ENCODE assay signal across 18 cellular contexts in genomic region chr15:73885954-73886700, GRCh38. TPM values are rescaled to one million over a fixed set of nuclear protein-coding genes. Genes with fewer than 3 reads are reported as not detected.
A peak's percentile ranks its signal among the peaks of the same experiment; 100 is the strongest.
DNase-seq lines count a peak whose midpoint lies in the region; ATAC-seq and TF ChIP-seq lines count a peak whose summit lies in the region.
"Had no signal": no experiment of that assay in that cellular context is flagged by ENCODE, and none has a peak within 500 bp of the region (broad histone marks: within the 10 kb centered on the region; RNA-seq: fewer than 3 reads in every experiment).

No MANE protein-coding gene starts in this region.

- H3K27ac Mint-ChIP-seq in chondrocyte (ENCODE audit: unreplicated experiment), result no peak overlapping the region
- no peak overlapping the region for H3K27ac Mint-ChIP-seq in WTC11
- H3K27ac Mint-ChIP-seq: CD8-positive, alpha-beta T cell had no signal

- ATAC-seq in left lobe of liver (no peak), WTC11 (no peak)
- ATAC-seq: A549; CD8-positive, alpha-beta T cell had no signal

- DNase-seq in RPMI8226, result peak; percentile 16
- peak; percentile 55 for DNase-seq in chondrocyte (ENCODE audit: low spot score)
- DNase-seq in left lobe of liver (ENCODE audit: low spot score), result peak; percentile 21
- DNase-seq in tibial artery, result peak; percentile 1 to 23
- DNase-seq in activated naive CD4-positive, alpha-beta T cell treated with Interleukin-2 at 50 U/mL for 16 hours, result no peak
- DNase-seq in dermis blood vessel endothelial cell, result no peak
- DNase-seq in WTC11 (ENCODE audit: low spot score), result no peak
- DNase-seq: BE2C; CD8-positive, alpha-beta T cell; COR-L47; DMS153; DMS79 treated with DMSO at 0.1 percent for 48 hours; EL; GOT3; HCEC 1CT had no signal

- H3K4me3 Mint-ChIP-seq in chondrocyte (ENCODE audit: unreplicated experiment), result no peak overlapping the region
- no peak overlapping the region for H3K4me3 Mint-ChIP-seq in WTC11
- H3K4me3 Mint-ChIP-seq: CD8-positive, alpha-beta T cell had no signal

- H3K4me1 Mint-ChIP-seq in chondrocyte (ENCODE audit: low read depth), result no peaks in the 10 kb centered on the region
- H3K4me1 Mint-ChIP-seq in WTC11, result 0 out of 2 replicates have a peak, but pooled peaks cover 3% of the 10 kb centered on the region

- H3K27me3 ChIP-seq in tibial artery, result peaks cover 0 to 29% of the 10 kb centered on the region in 2 donors
- H3K27me3 ChIP-seq: BE2C had no signal

- no peaks in the 10 kb centered on the region for H3K36me3 ChIP-seq in tibial artery
- H3K36me3 ChIP-seq: BE2C had no signal

- CTCF ChIA-PET in WTC11 (lab: Charles Lee), result interaction anchor here (0.6 to 3.8 kb wide), 6 partner anchors 12 to 182 kb away, joined by 3 to 13 read pairs (median 3); no protein-coding TSS in a partner anchor

- H3K4me1 ChIP-seq in tibial artery, result no peaks in the 10 kb centered on the region
- H3K4me1 ChIP-seq: A549 had no signal

- intact Hi-C loops in tibial artery (cut with DNase I; ENCODE audit: low total_unique reads), result no loop called here

- no peaks in the 10 kb centered on the region for H3K9me3 ChIP-seq in tibial artery
- H3K9me3 ChIP-seq: A549, BE2C had no signal

- POLR2A ChIA-PET in WTC11 (lab: Charles Lee), result no interaction called here

- H3K27me3 Mint-ChIP-seq in chondrocyte (ENCODE audit: low read depth), result peaks cover 52% of the 10 kb centered on the region
- H3K27me3 Mint-ChIP-seq in WTC11 (ENCODE audit: low read depth), result no peaks in the 10 kb centered on the region; the same call in 1 of the 2 replicates

- TF ChIP-seq CTCF in chondrocyte (IDR thresholded peaks at IDR 0.05), result no peak
- no peak for TF ChIP-seq CTCF in tibial artery (IDR thresholded peaks at IDR 0.05)
- TF ChIP-seq CTCF in WTC11 (IDR thresholded peaks at IDR 0.05), result no peak

- H3K36me3 Mint-ChIP-seq in chondrocyte (ENCODE audit: low read depth) (no peaks in the 10 kb centered on the region), WTC11 (no peaks in the 10 kb centered on the region)
- H3K36me3 Mint-ChIP-seq: CD8-positive, alpha-beta T cell had no signal

- H3K27ac ChIP-seq in tibial artery, result no peak overlapping the region
- H3K27ac ChIP-seq: A549, C4-2B, HL-60 had no signal

- H3K9me3 Mint-ChIP-seq in chondrocyte (ENCODE audit: low read depth), result no peaks in the 10 kb centered on the region
- H3K9me3 Mint-ChIP-seq in WTC11, result no peaks in the 10 kb centered on the region
- H3K9me3 Mint-ChIP-seq: CD8-positive, alpha-beta T cell had no signal

- H3K4me3 ChIP-seq in tibial artery, result no peak overlapping the region
- H3K4me3 ChIP-seq: A549 had no signal

TF ChIP-seq in WTC11, 78 proteins besides CTCF, POLR2A, EP300 and RAD21:
- TF ChIP-seq SOX15 (CRISPR knock-in tag; IDR thresholded peaks at IDR 0.05), result no peak
- TF ChIP-seq, protein P1, sequence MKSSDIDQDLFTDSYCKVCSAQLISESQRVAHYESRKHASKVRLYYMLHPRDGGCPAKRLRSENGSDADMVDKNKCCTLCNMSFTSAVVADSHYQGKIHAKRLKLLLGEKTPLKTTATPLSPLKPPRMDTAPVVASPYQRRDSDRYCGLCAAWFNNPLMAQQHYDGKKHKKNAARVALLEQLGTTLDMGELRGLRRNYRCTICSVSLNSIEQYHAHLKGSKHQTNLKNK (CRISPR knock-in tag; IDR thresholded peaks at IDR 0.05), result no peak
- no peak for TF ChIP-seq HMGA2 (CRISPR knock-in tag; IDR thresholded peaks at IDR 0.05)
- TF ChIP-seq KAT7 (CRISPR knock-in tag; IDR thresholded peaks at IDR 0.05; ENCODE audit: borderline replicate concordance), result no peak
- TF ChIP-seq, protein P2, sequence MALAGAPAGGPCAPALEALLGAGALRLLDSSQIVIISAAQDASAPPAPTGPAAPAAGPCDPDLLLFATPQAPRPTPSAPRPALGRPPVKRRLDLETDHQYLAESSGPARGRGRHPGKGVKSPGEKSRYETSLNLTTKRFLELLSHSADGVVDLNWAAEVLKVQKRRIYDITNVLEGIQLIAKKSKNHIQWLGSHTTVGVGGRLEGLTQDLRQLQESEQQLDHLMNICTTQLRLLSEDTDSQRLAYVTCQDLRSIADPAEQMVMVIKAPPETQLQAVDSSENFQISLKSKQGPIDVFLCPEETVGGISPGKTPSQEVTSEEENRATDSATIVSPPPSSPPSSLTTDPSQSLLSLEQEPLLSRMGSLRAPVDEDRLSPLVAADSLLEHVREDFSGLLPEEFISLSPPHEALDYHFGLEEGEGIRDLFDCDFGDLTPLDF (CRISPR knock-in tag; IDR thresholded peaks at IDR 0.05), result no peak
- no peak for TF ChIP-seq CREB1 (CRISPR knock-in tag; IDR thresholded peaks at IDR 0.05)
- no peak for TF ChIP-seq TCF7 (CRISPR knock-in tag; IDR thresholded peaks at IDR 0.05; ENCODE audit: low read depth)
- TF ChIP-seq ZNF317 (CRISPR knock-in tag; IDR thresholded peaks at IDR 0.05; ENCODE audit: borderline replicate concordance, low read depth), result no peak
- TF ChIP-seq, protein P3, sequence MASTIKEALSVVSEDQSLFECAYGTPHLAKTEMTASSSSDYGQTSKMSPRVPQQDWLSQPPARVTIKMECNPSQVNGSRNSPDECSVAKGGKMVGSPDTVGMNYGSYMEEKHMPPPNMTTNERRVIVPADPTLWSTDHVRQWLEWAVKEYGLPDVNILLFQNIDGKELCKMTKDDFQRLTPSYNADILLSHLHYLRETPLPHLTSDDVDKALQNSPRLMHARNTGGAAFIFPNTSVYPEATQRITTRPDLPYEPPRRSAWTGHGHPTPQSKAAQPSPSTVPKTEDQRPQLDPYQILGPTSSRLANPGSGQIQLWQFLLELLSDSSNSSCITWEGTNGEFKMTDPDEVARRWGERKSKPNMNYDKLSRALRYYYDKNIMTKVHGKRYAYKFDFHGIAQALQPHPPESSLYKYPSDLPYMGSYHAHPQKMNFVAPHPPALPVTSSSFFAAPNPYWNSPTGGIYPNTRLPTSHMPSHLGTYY (CRISPR knock-in tag; IDR thresholded peaks at IDR 0.05), result no peak
- TF ChIP-seq ZNF219 (CRISPR knock-in tag; IDR thresholded peaks at IDR 0.05; ENCODE audit: borderline replicate concordance), result no peak
- TF ChIP-seq IRF2 (CRISPR knock-in tag; IDR thresholded peaks at IDR 0.05; ENCODE audit: borderline replicate concordance, low read depth), result no peak
- TF ChIP-seq, protein P4, sequence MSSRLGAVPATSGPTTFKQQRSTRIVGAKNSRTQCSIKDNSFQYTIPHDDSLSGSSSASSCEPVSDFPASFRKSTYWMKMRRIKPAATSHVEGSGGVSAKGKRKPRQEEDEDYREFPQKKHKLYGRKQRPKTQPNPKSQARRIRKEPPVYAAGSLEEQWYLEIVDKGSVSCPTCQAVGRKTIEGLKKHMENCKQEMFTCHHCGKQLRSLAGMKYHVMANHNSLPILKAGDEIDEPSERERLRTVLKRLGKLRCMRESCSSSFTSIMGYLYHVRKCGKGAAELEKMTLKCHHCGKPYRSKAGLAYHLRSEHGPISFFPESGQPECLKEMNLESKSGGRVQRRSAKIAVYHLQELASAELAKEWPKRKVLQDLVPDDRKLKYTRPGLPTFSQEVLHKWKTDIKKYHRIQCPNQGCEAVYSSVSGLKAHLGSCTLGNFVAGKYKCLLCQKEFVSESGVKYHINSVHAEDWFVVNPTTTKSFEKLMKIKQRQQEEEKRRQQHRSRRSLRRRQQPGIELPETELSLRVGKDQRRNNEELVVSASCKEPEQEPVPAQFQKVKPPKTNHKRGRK (CRISPR knock-in tag; IDR thresholded peaks at IDR 0.05; ENCODE audit: borderline replicate concordance), result no peak
- no peak for TF ChIP-seq ATF3 (CRISPR knock-in tag; conservative IDR thresholded peaks at IDR 0.05)
TF ChIP-seq in WTC11: peak in this region for 0.

RNA-seq across cellular contexts. Expression of gene TBC1D21, which starts 12.8 kb away (rescaled TPM):
- total RNA-seq in chondrocyte, result not detected in 3 replicates
- total RNA-seq in left lobe of liver, result not detected
- total RNA-seq in dermis blood vessel endothelial cell, result not detected in 2 replicates
- total RNA-seq in WTC11 (2021), result not detected in 3 replicates
- total RNA-seq: CD8-positive, alpha-beta T cell had no signal

RNA-seq across cellular contexts. Expression of gene LOXL1, which starts 40.1 kb away (rescaled TPM):
- total RNA-seq in chondrocyte (428 to 446 TPM (median 444 TPM) in 3 replicates), left lobe of liver (0.75 TPM), dermis blood vessel endothelial cell (0.68 and 0.70 TPM in 2 replicates), WTC11 (2021) (10.6 to 14.4 TPM (median 12.3 TPM) in 3 replicates)

Comparison
In these comparisons a context has a peak if more than half of its experiments do, and no peak if none do; other contexts are left out.
1. DNase-seq: peak in RPMI8226 (single experiment), chondrocyte (single experiment), left lobe of liver (single experiment) and tibial artery (2 of 2); none in activated naive CD4-positive, alpha-beta T cell treated with Interleukin-2 at 50 U/mL for 16 hours (single experiment), dermis blood vessel endothelial cell (single experiment) and WTC11 (single experiment).
2. RNA of gene LOXL1, which starts 40.1 kb away (total RNA-seq): 428 to 446 TPM in chondrocyte; 10.6 to 14.4 TPM in WTC11, 0.75 TPM in left lobe of liver (single experiment) and 0.68 to 0.70 TPM in dermis blood vessel endothelial cell; every median in the first group is over 10 times any median in the second.